ENCODE assay signal across 1 cellular context in the genomic region with DNA sequence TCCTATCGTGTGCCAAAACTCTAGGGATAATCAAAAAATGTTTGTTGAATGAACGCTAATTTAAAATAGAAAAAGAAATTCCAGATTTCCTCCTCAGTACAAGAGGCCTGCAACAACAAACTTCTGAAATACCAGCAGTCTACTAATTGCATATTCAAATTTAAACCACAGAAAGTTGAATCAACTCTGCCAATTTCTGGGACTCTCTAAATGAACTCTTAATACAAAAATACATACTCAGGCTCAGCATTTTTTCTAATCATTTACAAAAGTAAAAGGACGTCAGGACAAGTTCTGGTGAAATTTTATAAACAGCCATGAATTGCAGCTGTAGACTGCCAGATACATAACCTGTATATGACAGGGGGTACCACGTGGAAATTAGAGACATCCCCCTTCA.
TF ChIP-seq lines count a peak whose summit lies in the region.

No MANE protein-coding gene starts in this region.

TF ChIP-seq in HepG2, 621 proteins besides CTCF, POLR2A, EP300 and RAD21 (continued from another document):
- TF ChIP-seq, protein P1, sequence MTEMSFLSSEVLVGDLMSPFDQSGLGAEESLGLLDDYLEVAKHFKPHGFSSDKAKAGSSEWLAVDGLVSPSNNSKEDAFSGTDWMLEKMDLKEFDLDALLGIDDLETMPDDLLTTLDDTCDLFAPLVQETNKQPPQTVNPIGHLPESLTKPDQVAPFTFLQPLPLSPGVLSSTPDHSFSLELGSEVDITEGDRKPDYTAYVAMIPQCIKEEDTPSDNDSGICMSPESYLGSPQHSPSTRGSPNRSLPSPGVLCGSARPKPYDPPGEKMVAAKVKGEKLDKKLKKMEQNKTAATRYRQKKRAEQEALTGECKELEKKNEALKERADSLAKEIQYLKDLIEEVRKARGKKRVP (CRISPR knock-in tag; IDR thresholded peaks at IDR 0.05) = no peak
- TF ChIP-seq SRSF9 (IDR thresholded peaks at IDR 0.05; ENCODE audit: borderline replicate concordance, insufficient read depth, low read depth, low read length, poor library complexity, severe bottlenecking) (no peak), FOSL1 (CRISPR knock-in tag; IDR thresholded peaks at IDR 0.05; ENCODE audit: borderline replicate concordance) (no peak), GABPB1 (CRISPR knock-in tag; IDR thresholded peaks at IDR 0.05) (no peak), HMG20A (CRISPR knock-in tag; IDR thresholded peaks at IDR 0.05; ENCODE audit: borderline replicate concordance) (no peak), KAT8 (CRISPR knock-in tag; IDR thresholded peaks at IDR 0.05) (no peak)
